ENCODE assay signal across 24 cellular contexts in the genomic region with DNA sequence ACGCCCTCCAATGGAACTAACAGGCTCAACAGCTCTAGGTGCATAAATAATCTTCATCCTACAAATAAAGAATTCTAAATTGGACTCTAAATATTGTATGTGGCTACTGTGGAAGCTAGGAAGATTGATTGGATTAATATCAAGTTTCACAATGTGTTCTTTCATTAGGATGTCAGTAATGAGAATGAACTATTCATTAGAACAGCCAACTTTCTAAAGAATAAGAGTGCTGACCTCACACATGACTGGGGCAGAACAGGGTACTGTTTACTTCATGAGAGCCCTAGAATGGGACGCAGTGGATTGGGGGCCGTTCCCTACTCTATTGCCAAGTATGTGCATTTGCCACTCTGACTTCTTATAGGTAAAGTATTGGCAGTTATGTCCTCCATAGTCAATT.
"Had no signal": no experiment of that assay in that cellular context is flagged by ENCODE, and none has a peak within 500 bp of the region (broad histone marks: within the 10 kb centered on the region; RNA-seq: fewer than 3 reads in every experiment).

No MANE protein-coding gene starts in this region.

- H3K36me3 ChIP-seq: MG63, SJCRH30 had no signal

- H3K27ac ChIP-seq: SJCRH30 had no signal

- H3K27me3 ChIP-seq: MG63 had no signal

- H3K4me3 ChIP-seq: MG63, SJCRH30 had no signal

- H3K4me1 ChIP-seq: SJCRH30 had no signal

- H3K9me3 ChIP-seq: MG63, SJCRH30, SK-N-SH had no signal

- DNase-seq: activated CD4-positive, alpha-beta T cell treated with anti-CD3 and anti-CD28 coated beads, Interleukin-2, amount 10 ng/mL, durations not matched to agents 24 days and 14 days; activated CD4-positive, alpha-beta T cell treated with anti-CD3 and anti-CD28 coated beads, Interleukin-2, amount 50 U/mL, for 48 hours; activated CD8-positive, alpha-beta T cell treated with anti-CD3 and anti-CD28 coated beads, Interleukin-2, amount 10 ng/mL, durations not matched to agents 7 days and 5 days; activated effector memory CD4-positive, alpha-beta T cell treated with Interleukin-2 at 50 U/mL for 16 hours; activated naive CD4-positive, alpha-beta T cell treated with anti-CD3 and anti-CD28 coated beads, Interleukin-2, amount 10 ng/mL, durations not matched to agents 7 days and 5 days; activated naive CD8-positive, alpha-beta T cell treated with anti-CD3 and anti-CD28 coated beads, Interleukin-2, amount 50 U/mL, for 24 hours; activated T-cell treated with anti-CD3 and anti-CD28 coated beads, Interleukin-2, amount 50 U/mL, for 24 hours; Kasumi-1; KG1; MG63; NCI-H1048; NCI-H1105 treated with DMSO at 0.1 percent for 48 hours; NCI-H1436; NCI-H1694; NCI-H1930; NCI-H2081 treated with DMSO at 0.1 percent for 48 hours; NCI-H226; NCI-H446 treated with DMSO at 0.1 percent for 48 hours; NCI-H524; NCI-H69; NCI-H82; SHP77; SJCRH30; SK-N-SH had no signal
